10 cellular contexts compared by ENCODE assay signal in genomic region chrX:119654112-119654531, GRCh38. TPM values are rescaled to one million over a fixed set of nuclear protein-coding genes. Genes with fewer than 3 reads are reported as not detected.
DNase-seq lines count a peak whose midpoint lies in the region; ATAC-seq, FAIRE-seq and TF ChIP-seq lines count a peak whose summit lies in the region.
"Had no signal": no experiment of that assay in that cellular context is flagged by ENCODE, and none has a peak within 500 bp of the region (broad histone marks: within the 10 kb centered on the region; RNA-seq: fewer than 3 reads in every experiment).

No MANE protein-coding gene starts in this region.

- no peak for TF ChIP-seq POLR2A in testis (IDR thresholded peaks at IDR 0.05)

- no peak overlapping the region for H3K4me3 Mint-ChIP-seq in activated T-cell treated with anti-CD3 and anti-CD28 coated beads, Interleukin-2, amount 50 U/mL, for 24 hours
- H3K4me3 Mint-ChIP-seq: B cell had no signal

- intact Hi-C loops in left lung (cut with DNase I) (no loop called here), testis (cut with DNase I; ENCODE audit: low total_unique reads) (no loop called here)

- peaks cover 86% of the 10 kb centered on the region for H3K36me3 Mint-ChIP-seq in activated T-cell treated with anti-CD3 and anti-CD28 coated beads, Interleukin-2, amount 50 U/mL, for 24 hours (ENCODE audit: low read depth)

- DNase-seq in activated T-cell treated with anti-CD3 and anti-CD28 coated beads, Interleukin-2, amount 50 U/mL, for 24 hours = peak; percentile 39
- DNase-seq in activated T-cell treated with anti-CD3 and anti-CD28 coated beads for 4 hours (no peak), bronchial epithelial cell (ENCODE audit: low read depth) (peak; percentile 34), left lung (no peak), testis (peak; percentile 90), COLO829 (ENCODE audit: low spot score) (no peak), HCEC 1CT (no peak), SIG-M5 treated with dmso at 0.1 percent for 504 hours (lab: John Stamatoyannopoulos, UW; ENCODE audit: unreplicated experiment) (no peak)
- DNase-seq: NCI-H1048 had no signal

- no peak for FAIRE-seq in bronchial epithelial cell (lab: Jason Lieb, UNC)

- H3K9me3 ChIP-seq in left lung = no peaks in the 10 kb centered on the region
- H3K9me3 ChIP-seq in testis = no peaks in the 10 kb centered on the region

- H3K36me3 ChIP-seq in bronchial epithelial cell (ENCODE audit: control insufficient read depth, insufficient read depth, low read length) = no peaks in the 10 kb centered on the region
- peaks cover 0 to 17% of the 10 kb centered on the region in 2 donors for H3K36me3 ChIP-seq in left lung
- no peaks in the 10 kb centered on the region for H3K36me3 ChIP-seq in testis (ENCODE audit: low read depth, missing control alignments)

- TF ChIP-seq CTCF in bronchial epithelial cell (IDR thresholded peaks at IDR 0.05; ENCODE audit: insufficient read depth, low read length, severe bottlenecking) = no peak
- TF ChIP-seq CTCF in left lung (IDR thresholded peaks at IDR 0.05) = no peak
- TF ChIP-seq CTCF in testis (IDR thresholded peaks at IDR 0.05) = peak in 1 of 3 experiments; percentile 9

- H3K27ac ChIP-seq in left lung (no peak overlapping the region), testis (peak overlapping the region; percentile 39 to 66)

- peaks cover 51% of the 10 kb centered on the region for H3K4me1 Mint-ChIP-seq in activated T-cell treated with anti-CD3 and anti-CD28 coated beads, Interleukin-2, amount 50 U/mL, for 24 hours (ENCODE audit: low read depth)

- no peak overlapping the region for H3K4me3 ChIP-seq in bronchial epithelial cell (ENCODE audit: low read depth, low read length)
- no peak overlapping the region for H3K4me3 ChIP-seq in left lung
- H3K4me3 ChIP-seq in testis = no peak overlapping the region

- H3K4me1 ChIP-seq in left lung = no peaks in the 10 kb centered on the region
- no peaks in the 10 kb centered on the region for H3K4me1 ChIP-seq in testis

- no peaks in the 10 kb centered on the region for H3K27me3 Mint-ChIP-seq in activated T-cell treated with anti-CD3 and anti-CD28 coated beads, Interleukin-2, amount 50 U/mL, for 24 hours
- H3K27me3 Mint-ChIP-seq: B cell had no signal

- H3K27me3 ChIP-seq in bronchial epithelial cell (ENCODE audit: control insufficient read depth, insufficient read depth, low read length) (no peaks in the 10 kb centered on the region), left lung (no peaks in the 10 kb centered on the region), testis (no peaks in the 10 kb centered on the region)

- no peaks in the 10 kb centered on the region for H3K9me3 Mint-ChIP-seq in activated T-cell treated with anti-CD3 and anti-CD28 coated beads, Interleukin-2, amount 50 U/mL, for 24 hours

- peak overlapping the region; percentile 92 for H3K27ac Mint-ChIP-seq in activated T-cell treated with anti-CD3 and anti-CD28 coated beads, Interleukin-2, amount 50 U/mL, for 24 hours
- H3K27ac Mint-ChIP-seq: B cell had no signal

- ATAC-seq in left lung = peak; percentile 32

- 34 to 60% methylated on average over 7 to 8 of the region's 8 CpGs for WGBS in testis, 2 donors

RNA-seq across cellular contexts. Expression of gene SEPTIN6, which starts 38.8 kb away (rescaled TPM):
- 1.6 and 1.7 TPM in 2 replicates for total RNA-seq in bronchial epithelial cell
- total RNA-seq in left lung = 10 to 100 TPM; 19.1 to 20.3 TPM
- 100 to 1,000 TPM; 187 to 250 TPM for total RNA-seq in testis
- 80.2 TPM for polyA plus RNA-seq in testis (ENCODE audit: insufficient read depth, low read depth, low replicate concordance)

RNA-seq across cellular contexts. Expression of gene NKRF, which starts 47.9 kb away (rescaled TPM):
- total RNA-seq in bronchial epithelial cell = 3.5 and 5.8 TPM in 2 replicates
- 1 to 10 TPM; 7.0 to 8.8 TPM for total RNA-seq in left lung
- total RNA-seq in testis = 1 to 10 TPM; 4.7 to 6.4 TPM
- 4.1 TPM for polyA plus RNA-seq in testis (ENCODE audit: insufficient read depth, low read depth, low replicate concordance)

Comparison
In these comparisons a context has a peak if more than half of its experiments do, and no peak if none do; other contexts are left out.
1. DNase-seq: peak in activated T-cell treated with anti-CD3 and anti-CD28 coated beads, Interleukin-2, amount 50 U/mL, for 24 hours (single experiment), bronchial epithelial cell (single experiment) and testis (single experiment); none in activated T-cell treated with anti-CD3 and anti-CD28 coated beads for 4 hours (single experiment), left lung (0 of 2), COLO829 (single experiment), HCEC 1CT (single experiment) and SIG-M5 treated with dmso at 0.1 percent for 504 hours (single experiment).
2. H3K27ac ChIP-seq: peak in testis (2 of 2); none in left lung (0 of 2).
3. RNA of gene SEPTIN6, which starts 38.8 kb away (total RNA-seq): 187 to 250 TPM in testis; 19.1 to 20.3 TPM in left lung and 1.6 to 1.7 TPM in bronchial epithelial cell; every median in the first group is over 4 times any median in the second.